ENCODE assay signal across 8 cellular contexts in genomic region chr5:54959673-54960418, GRCh38. TPM values are rescaled to one million over a fixed set of nuclear protein-coding genes. Genes with fewer than 3 reads are reported as not detected.
DNase-seq lines count a peak whose midpoint lies in the region; ATAC-seq, FAIRE-seq and TF ChIP-seq lines count a peak whose summit lies in the region.

No MANE protein-coding gene starts in this region.

- TF ChIP-seq POLR2A in H1 (IDR thresholded peaks at IDR 0.05; ENCODE audit: control extremely low read depth in 1 of 2, low read depth in 2 of 2, low read length in 2 of 2): no peak

- H3K14ac ChIP-seq in H1 (ENCODE audit: insufficient read length): no peak overlapping the region

- no peak overlapping the region for H2BK12ac ChIP-seq in H1 (ENCODE audit: low read depth, low read length)

- intact Hi-C loops in ascending aorta (cut with DNase I): no loop called here

- H2BK20ac ChIP-seq in H1 (ENCODE audit: low read length): no peak overlapping the region

- TF ChIP-seq CTCF in H1 (IDR thresholded peaks at IDR 0.05; ENCODE audit: control extremely low read depth in 1 of 3, insufficient read depth in 1 of 3, low read depth in 1 of 3, low read length in 3 of 3) (peak; percentile 10 to 63 (median 57)), ascending aorta (IDR thresholded peaks at IDR 0.05) (no peak)

- no peaks in the 10 kb centered on the region for H3K23me2 ChIP-seq in H1 (ENCODE audit: low read depth, low read length)

- H3K4me3 ChIP-seq in H1 (ENCODE audit: extremely low read depth in 1 of 4, insufficient read depth in 2 of 4, low read depth in 3 of 4, low read length in 4 of 4) (no peak overlapping the region), ascending aorta (no peak overlapping the region)

- H3K9me3 ChIP-seq in H1 (ENCODE audit: insufficient read depth in 2 of 2, low read depth in 1 of 2, low read length in 1 of 2) (no peaks in the 10 kb centered on the region), ascending aorta (no peaks in the 10 kb centered on the region)

- no peaks in the 10 kb centered on the region for H3K27me3 ChIP-seq in H1 (replicated peaks in 1 of 4; ENCODE audit: control insufficient read depth in 3 of 4, extremely low read depth in 1 of 4, insufficient read depth in 3 of 4, low read length in 3 of 4)
- no peaks in the 10 kb centered on the region for H3K27me3 ChIP-seq in ascending aorta

- H4K5ac ChIP-seq in H1 (ENCODE audit: insufficient read length, low read depth, low read length): no peak overlapping the region

- no peak overlapping the region for H2BK15ac ChIP-seq in H1 (ENCODE audit: low read length)

- H3K56ac ChIP-seq in H1 (replicated peaks; ENCODE audit: insufficient read length, low read depth, low read length): no peak overlapping the region

- peaks cover 7% of the 10 kb centered on the region for H3K27me3 Mint-ChIP-seq in activated T-cell treated with anti-CD3 and anti-CD28 coated beads, Interleukin-2, amount 50 U/mL, for 4 hours (ENCODE audit: low read depth)
- H3K27me3 Mint-ChIP-seq in stimulated activated naive B cell treated with anti-CD40 and anti-IgM and Interleukin-4, amounts not matched to agents 10 μg/mL and 1 μg/mL and 100 μg/mL, for 72 hours: peaks cover 5 to 8% of the 10 kb centered on the region in 2 donors

- H3K9ac ChIP-seq in H1 (replicated peaks in 1 of 4; ENCODE audit: extremely low read depth in 1 of 4, low read depth in 3 of 4, low read length in 3 of 4): no peak overlapping the region

- DNase-seq in activated T-cell treated with anti-CD3 and anti-CD28 coated beads for 48 hours (ENCODE audit: low read depth) (peak; percentile 40), NCI-H2171 treated with DMSO at 0.1 percent for 48 hours (lab: John Stamatoyannopoulos, UW) (peak; percentile 65), H1 (ENCODE audit: low read depth in 1 of 2, low spot score in 2 of 2) (peak; percentile 7 to 76), ascending aorta (ENCODE audit: low spot score in 2 of 2) (no peak)
- DNase-seq in activated T-cell treated with anti-CD3 and anti-CD28 coated beads, Interleukin-2, amount 50 U/mL, for 4 hours: no peak
- peak; percentile 14 for DNase-seq in stimulated activated naive B cell treated with anti-CD40 and anti-IgM and Interleukin-4, amounts not matched to agents 10 μg/mL and 1 μg/mL and 100 μg/mL, for 72 hours

- no peak for ATAC-seq in activated T-cell treated with anti-CD3 and anti-CD28 coated beads, Interleukin-2, amount 50 U/mL, for 4 hours
- peak; percentile 57 to 76 for ATAC-seq in stimulated activated naive B cell treated with anti-CD40 and anti-IgM and Interleukin-4, amounts not matched to agents 10 μg/mL and 1 μg/mL and 100 μg/mL, for 72 hours (replicated peaks)
- ATAC-seq in GM21367 (IDR thresholded peaks at IDR 0.05; ENCODE audit: unreplicated experiment) (no peak), HG02840 (IDR thresholded peaks at IDR 0.05; ENCODE audit: low FRiP score, unreplicated experiment) (no peak)

- H4K91ac ChIP-seq in H1 (replicated peaks; ENCODE audit: insufficient read length, low read length): no peak overlapping the region

- peak; percentile 70 for FAIRE-seq in H1 (lab: Jason Lieb, UNC)

- H3K23ac ChIP-seq in H1 (ENCODE audit: insufficient read length): no peak overlapping the region

- no peak overlapping the region for H2AK5ac ChIP-seq in H1 (ENCODE audit: low read depth, low read length)

- H3K79me1 ChIP-seq in H1 (ENCODE audit: low read depth, low read length): no peaks in the 10 kb centered on the region

- H3K4me3 Mint-ChIP-seq in activated T-cell treated with anti-CD3 and anti-CD28 coated beads, Interleukin-2, amount 50 U/mL, for 4 hours: no peak overlapping the region
- H3K4me3 Mint-ChIP-seq in stimulated activated naive B cell treated with anti-CD40 and anti-IgM and Interleukin-4, amounts not matched to agents 10 μg/mL and 1 μg/mL and 100 μg/mL, for 72 hours: no peak overlapping the region

- no peaks in the 10 kb centered on the region for H4K20me1 ChIP-seq in H1 (replicated peaks in 1 of 2; ENCODE audit: control insufficient read depth in 1 of 2, insufficient read depth in 2 of 2, low read length in 2 of 2)

- H3K4me1 ChIP-seq in H1 (replicated peaks in 1 of 4; ENCODE audit: control insufficient read depth in 3 of 4, insufficient read depth in 4 of 4, low read length in 3 of 4) (no peaks in the 10 kb centered on the region), ascending aorta (no peaks in the 10 kb centered on the region)

- H2BK120ac ChIP-seq in H1 (replicated peaks; ENCODE audit: low read depth, low read length): no peak overlapping the region

- no peaks in the 10 kb centered on the region for H3K36me3 Mint-ChIP-seq in activated T-cell treated with anti-CD3 and anti-CD28 coated beads, Interleukin-2, amount 50 U/mL, for 4 hours (ENCODE audit: insufficient read depth)
- H3K36me3 Mint-ChIP-seq in stimulated activated naive B cell treated with anti-CD40 and anti-IgM and Interleukin-4, amounts not matched to agents 10 μg/mL and 1 μg/mL and 100 μg/mL, for 72 hours: no peaks in the 10 kb centered on the region

- CTCF ChIA-PET in H1 (lab: Charles Lee; ENCODE audit: partially characterized antibody): interaction anchor here (0.6 to 10.2 kb wide), 40 partner anchors 10 to 516 kb away, joined by 3 to 144 read pairs (median 4); partner anchors contain the start of genes ESM1 and GPX8

- H3K79me2 ChIP-seq in H1 (ENCODE audit: control insufficient read depth in 1 of 2, insufficient read depth in 2 of 2, low read length in 2 of 2): no peaks in the 10 kb centered on the region

- H3K27ac ChIP-seq in H1 (ENCODE audit: low read depth, low read length): no peak overlapping the region
- no peak overlapping the region for H3K27ac ChIP-seq in ascending aorta

- H3K36me3 ChIP-seq in H1 (ENCODE audit: control insufficient read depth in 2 of 4, insufficient read depth in 4 of 4, low read length in 3 of 4) (no peaks in the 10 kb centered on the region), ascending aorta (no peaks in the 10 kb centered on the region)

- 0 out of 2 replicates have a peak overlapping the region, but pooled peaks have one; percentile 29 for H2AFZ ChIP-seq in H1 (ENCODE audit: low read length)

- H3K4ac ChIP-seq in H1 (replicated peaks; ENCODE audit: insufficient read length, low read depth, low read length): no peak overlapping the region

- no peak for TF ChIP-seq EP300 in H1 (IDR thresholded peaks at IDR 0.05; ENCODE audit: borderline replicate concordance in 1 of 2, low read depth in 2 of 2, low read length in 2 of 2)

- no peak overlapping the region for H3K27ac Mint-ChIP-seq in stimulated activated naive B cell treated with anti-CD40 and anti-IgM and Interleukin-4, amounts not matched to agents 10 μg/mL and 1 μg/mL and 100 μg/mL, for 72 hours

- TF ChIP-seq RAD21 in H1 (IDR thresholded peaks at IDR 0.05 in 1 of 2, conservative IDR thresholded peaks at IDR 0.05 in 1 of 2; ENCODE audit: low read depth in 2 of 2, low read length in 2 of 2): peak; percentile 54 to 69

- H4K8ac ChIP-seq in H1 (ENCODE audit: extremely low read depth, insufficient read depth, low read length): no peak overlapping the region

- POLR2A ChIA-PET in H1 (lab: Charles Lee; ENCODE audit: partially characterized antibody): interaction anchor here (0.6 to 1.1 kb wide), 2 partner anchors 21 to 200 kb away, joined by 3 to 4 read pairs; partner anchors contain the start of gene GPX8

- WGBS in H1 (ENCODE audit: extremely low coverage in 1 of 2, insufficient coverage in 1 of 2, insufficient read length in 1 of 2, insufficient replicate concordance in 2 of 2, low coverage in 1 of 2, low lambda C conversion rate in 2 of 2, missing lambda C conversion rate in 1 of 2), 2 experiments: 72% methylated on average over 6 of the region's 6 CpGs; no CpG with 5 or more reads in 1 of the 2 experiments

- H3K9me3 Mint-ChIP-seq in activated T-cell treated with anti-CD3 and anti-CD28 coated beads, Interleukin-2, amount 50 U/mL, for 4 hours: no peaks in the 10 kb centered on the region
- peaks cover 0 to 2% of the 10 kb centered on the region in 2 donors for H3K9me3 Mint-ChIP-seq in stimulated activated naive B cell treated with anti-CD40 and anti-IgM and Interleukin-4, amounts not matched to agents 10 μg/mL and 1 μg/mL and 100 μg/mL, for 72 hours

- no peak overlapping the region for H3K18ac ChIP-seq in H1 (ENCODE audit: extremely low read depth, low read length)

- no peak overlapping the region for H2BK5ac ChIP-seq in H1 (ENCODE audit: low read depth, low read length)

- peaks cover 11% of the 10 kb centered on the region for H3K4me1 Mint-ChIP-seq in activated T-cell treated with anti-CD3 and anti-CD28 coated beads, Interleukin-2, amount 50 U/mL, for 4 hours (ENCODE audit: low read depth)
- H3K4me1 Mint-ChIP-seq in stimulated activated naive B cell treated with anti-CD40 and anti-IgM and Interleukin-4, amounts not matched to agents 10 μg/mL and 1 μg/mL and 100 μg/mL, for 72 hours: peaks cover 2 to 5% of the 10 kb centered on the region in 2 donors

- H3K4me2 ChIP-seq in H1 (ENCODE audit: insufficient read depth in 1 of 2, low read depth in 2 of 2, low read length in 2 of 2): no peak overlapping the region

TF ChIP-seq in H1, 55 proteins besides CTCF, POLR2A, EP300 and RAD21 (continues in another document):
- TF ChIP-seq, protein P1, sequence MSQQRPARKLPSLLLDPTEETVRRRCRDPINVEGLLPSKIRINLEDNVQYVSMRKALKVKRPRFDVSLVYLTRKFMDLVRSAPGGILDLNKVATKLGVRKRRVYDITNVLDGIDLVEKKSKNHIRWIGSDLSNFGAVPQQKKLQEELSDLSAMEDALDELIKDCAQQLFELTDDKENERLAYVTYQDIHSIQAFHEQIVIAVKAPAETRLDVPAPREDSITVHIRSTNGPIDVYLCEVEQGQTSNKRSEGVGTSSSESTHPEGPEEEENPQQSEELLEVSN (IDR thresholded peaks at IDR 0.05): no peak
- no peak for TF ChIP-seq SP2 (IDR thresholded peaks at IDR 0.05; ENCODE audit: low read length)
- TF ChIP-seq SAP30 (IDR thresholded peaks at IDR 0.05; ENCODE audit: insufficient read depth, insufficient replicate concordance, low read length): no peak
- no peak for TF ChIP-seq CBX5 (IDR thresholded peaks at IDR 0.05; ENCODE audit: low read depth, low read length)
- TF ChIP-seq NANOG (IDR thresholded peaks at IDR 0.05; ENCODE audit: insufficient read depth, low read depth, low read length, poor library complexity, severe bottlenecking): no peak
- TF ChIP-seq EGR1 (IDR thresholded peaks at IDR 0.05; ENCODE audit: borderline replicate concordance, low read depth, low read length): no peak

RNA-seq across cellular contexts. Expression of gene ESM1, which starts 25.5 kb away (rescaled TPM):
- total RNA-seq in activated T-cell treated with anti-CD3 and anti-CD28 coated beads, Interleukin-2, amount 50 U/mL, for 4 hours: under 1 TPM in 1 of 3 donors, not detected in 2; 0.18 TPM
- total RNA-seq in H1 (2021; fragmentation: NEBNext Ultra II Directional; extraction: Animal tissue kit (Norgen Biotek cat#: 25700)): not detected in 2 replicates
- not detected in 2 replicates for polyA plus RNA-seq in H1 (2011; rRNA removed)
- not detected for polyA plus RNA-seq in H1 (2011; cell fraction: cytosol; rRNA removed)
- polyA plus RNA-seq in H1 (2011; cell fraction: nucleus; rRNA removed): not detected
- polyA plus RNA-seq in H1 (2012, experiment 1 of 2): not detected in 4 replicates
- polyA plus RNA-seq in H1 (2012, experiment 2 of 2): not detected
- polyA plus RNA-seq in H1 (2013, experiment 1 of 2): not detected
- not detected for polyA plus RNA-seq in H1 (2013, experiment 2 of 2)
- not detected in 2 replicates for polyA minus RNA-seq in H1 (2011; rRNA and poly(A)+ RNA removed)
- not detected for polyA minus RNA-seq in H1 (2011; cell fraction: cytosol; rRNA and poly(A)+ RNA removed)
- polyA minus RNA-seq in H1 (2011; cell fraction: nucleus; rRNA and poly(A)+ RNA removed): not detected
- not detected for total RNA-seq in ascending aorta

Comparison
In these comparisons a context has a peak if more than half of its experiments do, and no peak if none do; other contexts are left out.
1. DNase-seq: peak in activated T-cell treated with anti-CD3 and anti-CD28 coated beads for 48 hours (single experiment), NCI-H2171 treated with DMSO at 0.1 percent for 48 hours (single experiment), H1 (2 of 2) and stimulated activated naive B cell treated with anti-CD40 and anti-IgM and Interleukin-4, amounts not matched to agents 10 μg/mL and 1 μg/mL and 100 μg/mL, for 72 hours (single experiment); none in activated T-cell treated with anti-CD3 and anti-CD28 coated beads, Interleukin-2, amount 50 U/mL, for 4 hours (single experiment) and ascending aorta (0 of 2).
2. ATAC-seq: peak in stimulated activated naive B cell treated with anti-CD40 and anti-IgM and Interleukin-4, amounts not matched to agents 10 μg/mL and 1 μg/mL and 100 μg/mL, for 72 hours (2 of 2); none in activated T-cell treated with anti-CD3 and anti-CD28 coated beads, Interleukin-2, amount 50 U/mL, for 4 hours (0 of 2), GM21367 (single experiment) and HG02840 (single experiment).
3. CTCF ChIP-seq: peak in H1 (3 of 3); none in ascending aorta (0 of 3).